In the genomic region with DNA sequence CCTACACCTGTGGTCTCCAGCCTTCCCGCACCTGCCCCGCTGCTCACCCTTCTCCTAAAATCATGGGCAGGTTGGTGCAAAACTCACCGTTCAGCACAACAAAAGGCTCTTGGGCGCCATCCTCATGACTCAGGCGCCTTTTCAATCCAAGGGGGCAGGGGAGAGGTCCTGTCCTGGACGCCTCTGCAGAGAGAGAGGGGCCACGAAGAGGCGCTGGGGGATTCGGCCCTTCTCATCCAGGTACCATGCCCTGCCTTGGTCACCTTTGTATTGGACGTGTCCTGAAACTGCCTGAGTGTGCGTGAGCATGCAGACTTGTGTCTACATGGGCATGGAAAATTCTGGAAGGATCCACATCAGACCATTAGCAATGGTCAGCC, we compare ENCODE assay signal across 13 cellular contexts.
"Had no signal": no experiment of that assay in that cellular context is flagged by ENCODE, and none has a peak within 500 bp of the region (broad histone marks: within the 10 kb centered on the region; RNA-seq: fewer than 3 reads in every experiment).

No MANE protein-coding gene starts in this region.

- H3K9me3 ChIP-seq: SK-N-SH, tibial nerve, vagina had no signal

- H3K27me3 Mint-ChIP-seq: activated naive CD8-positive, alpha-beta T cell; effector memory CD8-positive, alpha-beta T cell; T-cell had no signal

- H3K9me3 Mint-ChIP-seq: effector memory CD8-positive, alpha-beta T cell; natural killer cell; T-cell had no signal

- H3K27me3 ChIP-seq: tibial nerve, vagina had no signal

- H3K4me3 Mint-ChIP-seq: activated naive CD8-positive, alpha-beta T cell; effector memory CD8-positive, alpha-beta T cell; natural killer cell; T-cell had no signal

- H3K27ac ChIP-seq: parathyroid adenoma, tibial nerve, vagina had no signal

- H3K79me2 ChIP-seq: parathyroid adenoma had no signal

- DNase-seq: activated CD4-positive, alpha-beta T cell treated with anti-CD3 and anti-CD28 coated beads, Interleukin-2, amount 50 U/mL, for 1 hour; effector memory CD8-positive, alpha-beta T cell; hippocampal formation; natural killer cell; SK-N-SH; stimulated activated naive CD4-positive, alpha-beta T cell treated with Interleukin-2 at 50 U/mL for 16 hours had no signal

- H3K4me1 ChIP-seq: parathyroid adenoma, tibial nerve, vagina had no signal

- H3K4me2 ChIP-seq: SK-N-SH had no signal

- ATAC-seq: activated CD4-positive, CD25-positive, alpha-beta regulatory T cell treated with anti-CD3 and anti-CD28 coated beads, Interleukin-2, amount 50 U/mL, for 24 hours; effector memory CD8-positive, alpha-beta T cell; natural killer cell; T-cell had no signal

- H3K9me2 ChIP-seq: SK-N-SH had no signal

- H3K4me3 ChIP-seq: lung, tibial nerve, vagina had no signal

- H2AFZ ChIP-seq: parathyroid adenoma had no signal

- H3K27ac Mint-ChIP-seq: activated naive CD8-positive, alpha-beta T cell; effector memory CD8-positive, alpha-beta T cell; natural killer cell; T-cell had no signal
